In the genomic region with DNA sequence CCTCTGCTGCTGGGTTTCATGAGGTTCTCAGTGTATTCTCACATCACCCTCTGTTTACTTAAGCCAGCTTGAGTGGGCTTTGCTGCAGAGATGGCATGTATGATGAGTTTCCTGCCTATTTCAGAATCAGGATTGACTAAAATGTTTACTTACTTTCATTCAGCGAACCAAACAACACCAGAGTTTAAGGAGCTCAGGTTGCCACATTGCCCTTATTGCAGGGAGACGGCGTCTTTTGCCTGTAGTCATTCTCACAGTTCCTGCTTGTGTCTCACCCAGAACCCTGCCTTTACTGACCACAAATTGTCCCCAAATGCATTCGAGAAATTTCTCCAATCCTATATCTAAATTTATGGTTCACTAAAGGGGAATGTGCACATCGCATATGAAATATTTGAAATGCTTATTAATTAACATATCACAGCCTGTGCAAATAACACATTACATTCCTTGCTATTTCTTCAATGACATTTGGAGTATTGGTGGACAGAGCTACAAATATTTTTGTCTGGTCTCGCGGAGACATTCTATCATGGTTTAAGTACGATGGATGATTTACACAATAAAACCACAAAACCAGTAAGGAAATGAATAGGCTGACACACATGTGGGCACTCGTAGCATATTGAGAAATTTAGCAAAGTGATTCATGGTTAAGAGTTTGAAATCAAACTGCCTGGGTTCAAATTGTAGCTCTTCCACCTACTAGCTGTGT, we compare ENCODE assay signal across 11 cellular contexts.
DNase-seq lines count a peak whose midpoint lies in the region; ATAC-seq and TF ChIP-seq lines count a peak whose summit lies in the region.
"Had no signal": no experiment of that assay in that cellular context is flagged by ENCODE, and none has a peak within 500 bp of the region (broad histone marks: within the 10 kb centered on the region; RNA-seq: fewer than 3 reads in every experiment).

No MANE protein-coding gene starts in this region.

- H3K36me3 Mint-ChIP-seq in activated CD8-positive, alpha-beta T cell treated with anti-CD3 and anti-CD28 coated beads, Interleukin-2, amount 10 ng/mL, durations not matched to agents 7 days and 5 days (ENCODE audit: low read depth), result no peaks in the 10 kb centered on the region

- CTCF ChIA-PET in activated CD8-positive, alpha-beta T cell treated with anti-CD3 and anti-CD28 coated beads, Interleukin-2, amount 10 ng/mL, durations not matched to agents 7 days and 5 days (lab: Charles Lee), result interaction anchor here (0.6 to 2.1 kb wide), 4 partner anchors 17 to 458 kb away, joined by 4 to 10 read pairs (median 6); no protein-coding TSS in a partner anchor

- DNase-seq in AG08396 (ENCODE audit: low spot score), result peak; percentile 44
- peak; percentile 74 for DNase-seq in GM04503 (ENCODE audit: low read depth)
- no peak for DNase-seq in activated CD8-positive, alpha-beta T cell treated with anti-CD3 and anti-CD28 coated beads, Interleukin-2, amount 10 ng/mL, durations not matched to agents 7 days and 5 days
- peak; percentile 12 to 45 for DNase-seq in foreskin fibroblast
- no peak for DNase-seq in D341Med (ENCODE audit: low spot score)
- no peak for DNase-seq in DMS 273 treated with DMSO at 0.1 percent for 48 hours (lab: John Stamatoyannopoulos, UW)
- DNase-seq in Ammon's horn (ENCODE audit: low spot score), result no peak
- no peak for DNase-seq in hypothalamus (lab: John Stamatoyannopoulos, UW)
- DNase-seq: aorta, DMS79 treated with DMSO at 0.1 percent for 48 hours, glutamatergic neuron had no signal

- no peak overlapping the region for H3K4me3 ChIP-seq in foreskin fibroblast (ENCODE audit: low read depth in 1 of 2, low read length in 2 of 2)

- ATAC-seq in activated CD8-positive, alpha-beta T cell treated with anti-CD3 and anti-CD28 coated beads, Interleukin-2, amount 10 ng/mL, durations not matched to agents 7 days and 5 days, result no peak

- peak overlapping the region; percentile 63 for H3K27ac Mint-ChIP-seq in activated CD8-positive, alpha-beta T cell treated with anti-CD3 and anti-CD28 coated beads, Interleukin-2, amount 10 ng/mL, durations not matched to agents 7 days and 5 days

- peaks cover 4% of the 10 kb centered on the region for H3K9me3 Mint-ChIP-seq in activated CD8-positive, alpha-beta T cell treated with anti-CD3 and anti-CD28 coated beads, Interleukin-2, amount 10 ng/mL, durations not matched to agents 7 days and 5 days (ENCODE audit: insufficient read depth)

- H3K4me3 Mint-ChIP-seq in activated CD8-positive, alpha-beta T cell treated with anti-CD3 and anti-CD28 coated beads, Interleukin-2, amount 10 ng/mL, durations not matched to agents 7 days and 5 days, result no peak overlapping the region

- H3K27me3 Mint-ChIP-seq in activated CD8-positive, alpha-beta T cell treated with anti-CD3 and anti-CD28 coated beads, Interleukin-2, amount 10 ng/mL, durations not matched to agents 7 days and 5 days (ENCODE audit: low read depth), result no peaks in the 10 kb centered on the region

- POLR2A ChIA-PET in activated CD8-positive, alpha-beta T cell treated with anti-CD3 and anti-CD28 coated beads, Interleukin-2, amount 10 ng/mL, durations not matched to agents 7 days and 5 days (lab: Charles Lee), result no interaction called here

- no peak for TF ChIP-seq CTCF in foreskin fibroblast (IDR thresholded peaks at IDR 0.05; ENCODE audit: low read depth, low read length)

- H3K4me1 Mint-ChIP-seq in activated CD8-positive, alpha-beta T cell treated with anti-CD3 and anti-CD28 coated beads, Interleukin-2, amount 10 ng/mL, durations not matched to agents 7 days and 5 days (ENCODE audit: low read depth), result peaks cover 44% of the 10 kb centered on the region

Comparison
In these comparisons a context has a peak if more than half of its experiments do, and no peak if none do; other contexts are left out.
1. DNase-seq: peak in AG08396 (single experiment), GM04503 (single experiment) and foreskin fibroblast (2 of 2); none in activated CD8-positive, alpha-beta T cell treated with anti-CD3 and anti-CD28 coated beads, Interleukin-2, amount 10 ng/mL, durations not matched to agents 7 days and 5 days (single experiment), D341Med (single experiment), DMS 273 treated with DMSO at 0.1 percent for 48 hours (single experiment), Ammon's horn (single experiment) and hypothalamus (0 of 51).